Comparison of ENCODE assay signal across 18 cellular contexts in genomic region chr10:131676448-131676847, GRCh38.
DNase-seq lines count a peak whose midpoint lies in the region; FAIRE-seq and TF ChIP-seq lines count a peak whose summit lies in the region.
"Had no signal": no experiment of that assay in that cellular context is flagged by ENCODE, and none has a peak within 500 bp of the region (broad histone marks: within the 10 kb centered on the region; RNA-seq: fewer than 3 reads in every experiment).

No MANE protein-coding gene starts in this region.

- peaks cover 7% of the 10 kb centered on the region for H3K9me3 Mint-ChIP-seq in neural crest cell

- POLR2A ChIA-PET in HEK293T (lab: Yijun Ruan, JAX), result no interaction called here

- peak; percentile 16 for DNase-seq in Daoy (ENCODE audit: low read depth)
- no peak for DNase-seq in HEK293T (ENCODE audit: extremely low spot score)
- no peak for DNase-seq in bronchial epithelial cell (ENCODE audit: low read depth)
- no peak for DNase-seq in neural crest cell (ENCODE audit: low read depth, low spot score)
- no peak for DNase-seq in NCI-H345 (lab: John Stamatoyannopoulos, UW)
- no peak for DNase-seq in HAP-1 (ENCODE audit: low spot score in 2 of 2)
- no peak for DNase-seq in NCI-H510A treated with DMSO at 0.1 percent for 48 hours (lab: John Stamatoyannopoulos, UW)
- DNase-seq: ACHN, C1 segment of cervical spinal cord, HCEC 1CT, KBM-7, NCI-H1436, NCI-H1930, NCI-H524, T-helper 17 cell had no signal

- no peaks in the 10 kb centered on the region for H3K36me3 ChIP-seq in bronchial epithelial cell (ENCODE audit: control insufficient read depth, insufficient read depth, low read length)
- no peaks in the 10 kb centered on the region for H3K36me3 ChIP-seq in HAP-1 (replicated peaks)
- H3K36me3 ChIP-seq: SJSA1 had no signal

- TF ChIP-seq CTCF in bronchial epithelial cell (IDR thresholded peaks at IDR 0.05; ENCODE audit: insufficient read depth, low read length, severe bottlenecking), result no peak
- no peak for TF ChIP-seq CTCF in neural crest cell (conservative IDR thresholded peaks at IDR 0.05)

- H3K36me3 Mint-ChIP-seq in neural crest cell (ENCODE audit: low read depth), result peaks cover 5% of the 10 kb centered on the region

- peaks cover 28% of the 10 kb centered on the region for H3K4me1 Mint-ChIP-seq in neural crest cell
- H3K4me1 Mint-ChIP-seq: T-helper 17 cell had no signal

- peaks cover 23% of the 10 kb centered on the region for H3K27me3 Mint-ChIP-seq in neural crest cell (ENCODE audit: low read depth)
- H3K27me3 Mint-ChIP-seq: T-helper 17 cell had no signal

- peak; percentile 55 for FAIRE-seq in bronchial epithelial cell (lab: Jason Lieb, UNC)
- FAIRE-seq: D721Med, HTR-8/SVneo had no signal

- H3K4me3 ChIP-seq in bronchial epithelial cell (ENCODE audit: low read depth, low read length), result no peak overlapping the region
- no peak overlapping the region for H3K4me3 ChIP-seq in HAP-1
- H3K4me3 ChIP-seq: SJSA1 had no signal

- in situ Hi-C loops in HAP-1 (cut with MboI; ENCODE audit: low sequenced_read_pairs), result no loop called here

- H3K27ac Mint-ChIP-seq in neural crest cell (ENCODE audit: unreplicated experiment), result peak overlapping the region; percentile 75
- H3K27ac Mint-ChIP-seq: T-helper 17 cell had no signal

- H3K4me3 Mint-ChIP-seq in neural crest cell, result peak overlapping the region; percentile 81
- H3K4me3 Mint-ChIP-seq: T-helper 17 cell had no signal

- H3K27me3 ChIP-seq in bronchial epithelial cell (ENCODE audit: control insufficient read depth, insufficient read depth, low read length) (no peaks in the 10 kb centered on the region), HAP-1 (ENCODE audit: low read depth) (no peaks in the 10 kb centered on the region)
- H3K27me3 ChIP-seq: SJSA1 had no signal

- H3K4me1 ChIP-seq in HAP-1, result no peaks in the 10 kb centered on the region
- H3K4me1 ChIP-seq: SJSA1 had no signal

- CTCF ChIA-PET in HEK293T (lab: Yijun Ruan, JAX), result no interaction called here

- H3K9me3 ChIP-seq in HAP-1, result no peaks in the 10 kb centered on the region

TF ChIP-seq in HEK293T, 16 proteins besides CTCF, POLR2A, EP300 and RAD21:
- TF ChIP-seq SP1 (IDR thresholded peaks at IDR 0.05), result no peak
- no peak for TF ChIP-seq NFRKB (IDR thresholded peaks at IDR 0.05)
- TF ChIP-seq SUZ12 (IDR thresholded peaks at IDR 0.05), result no peak
- no peak for TF ChIP-seq FOXM1 (IDR thresholded peaks at IDR 0.05; ENCODE audit: borderline replicate concordance)
- TF ChIP-seq ELF4 (IDR thresholded peaks at IDR 0.05), result peak; percentile 60; the same call in 1 of the 2 replicates
- no peak for TF ChIP-seq FOXA1 (IDR thresholded peaks at IDR 0.05)
- TF ChIP-seq CTBP1 (IDR thresholded peaks at IDR 0.05; ENCODE audit: borderline replicate concordance), result no peak
